Comparison of ENCODE assay signal across 19 cellular contexts in the genomic region with DNA sequence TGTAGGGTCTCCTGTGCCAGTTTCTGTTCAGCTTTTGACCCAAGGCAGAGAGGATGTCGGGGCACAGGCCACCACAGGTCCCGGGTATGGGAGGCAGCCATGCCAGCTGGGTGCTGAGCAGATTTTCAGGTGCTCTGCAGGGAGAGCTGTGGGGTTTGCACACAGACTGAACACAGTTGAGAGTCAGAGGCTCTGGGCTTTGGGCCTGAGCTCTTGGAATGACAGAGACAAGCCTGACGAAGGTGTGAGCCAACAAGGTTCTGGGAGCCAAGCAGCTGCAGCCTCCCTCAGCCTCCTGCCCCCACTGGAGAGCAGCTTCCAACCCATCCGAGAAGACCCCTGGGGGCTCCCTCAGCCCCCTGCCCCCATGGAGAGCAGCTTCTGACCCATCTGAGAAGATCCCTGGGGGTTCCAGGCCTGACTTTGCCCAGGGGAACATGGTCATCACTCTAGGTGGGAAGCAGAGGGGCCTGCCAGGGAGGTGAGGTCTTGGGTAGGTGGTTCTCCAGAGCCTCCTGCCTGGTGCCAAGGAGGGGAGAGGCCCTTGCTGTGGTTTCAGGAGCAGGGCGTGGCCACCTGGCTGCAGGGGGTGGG. TPM values are rescaled to one million over a fixed set of nuclear protein-coding genes. Genes with fewer than 3 reads are reported as not detected.
DNase-seq lines count a peak whose midpoint lies in the region; ATAC-seq and TF ChIP-seq lines count a peak whose summit lies in the region.
"Had no signal": no experiment of that assay in that cellular context is flagged by ENCODE, and none has a peak within 500 bp of the region (broad histone marks: within the 10 kb centered on the region; RNA-seq: fewer than 3 reads in every experiment).

No MANE protein-coding gene starts in this region.

- H3K9ac ChIP-seq in mammary epithelial cell (ENCODE audit: insufficient read depth, low read length), result no peak overlapping the region

- dilution Hi-C loops in mammary epithelial cell (cut with HindIII; ENCODE audit: low sequenced_read_pairs), result no loop called here

- CTCF ChIA-PET in MCF 10A (lab: Yijun Ruan, JAX), result no interaction called here
- CTCF ChIA-PET in mammary epithelial cell (lab: Charles Lee; ENCODE audit: low non-redundant PET), result no interaction called here
- CTCF ChIA-PET in T-cell (lab: Charles Lee), result interaction anchor here in 1 of 2 donors (0.6 kb wide), 1 partner anchor 40 kb away, joined by 3 read pairs; no protein-coding TSS in a partner anchor

- H3K27ac ChIP-seq in mammary epithelial cell (ENCODE audit: insufficient read depth, low read depth, low read length), result no peak overlapping the region
- H3K27ac ChIP-seq: foreskin keratinocyte, uterus had no signal

- H3K36me3 Mint-ChIP-seq in MCF 10A (ENCODE audit: insufficient read depth, unreplicated experiment) (no peaks in the 10 kb centered on the region), T-cell (no peaks in the 10 kb centered on the region)
- H3K36me3 Mint-ChIP-seq in stimulated activated naive B cell treated with anti-CD40 and anti-IgM and Interleukin-4, amounts not matched to agents 10 μg/mL and 1 μg/mL and 100 μg/mL, for 72 hours, result no peaks in the 10 kb centered on the region

- H3K4me1 Mint-ChIP-seq in MCF 10A (ENCODE audit: insufficient read depth, unreplicated experiment) (peaks cover 17% of the 10 kb centered on the region), T-cell (peaks cover 58 to 74% (median 70%) of the 10 kb centered on the region in 3 donors)
- peaks cover 52 to 85% of the 10 kb centered on the region in 2 donors for H3K4me1 Mint-ChIP-seq in stimulated activated naive B cell treated with anti-CD40 and anti-IgM and Interleukin-4, amounts not matched to agents 10 μg/mL and 1 μg/mL and 100 μg/mL, for 72 hours

- in situ Hi-C loops in mammary epithelial cell (cut with MboI; ENCODE audit: low sequenced_read_pairs in 2 of 2), result no loop called here

- H3K27ac Mint-ChIP-seq in MCF 10A (ENCODE audit: low read depth, unreplicated experiment), result peak overlapping the region; percentile 51
- H3K27ac Mint-ChIP-seq in T-cell, result peak overlapping the region; percentile 46 to 71
- peak overlapping the region; percentile 74 for H3K27ac Mint-ChIP-seq in stimulated activated naive B cell treated with anti-CD40 and anti-IgM and Interleukin-4, amounts not matched to agents 10 μg/mL and 1 μg/mL and 100 μg/mL, for 72 hours
- H3K27ac Mint-ChIP-seq: stimulated activated naive CD8-positive, alpha-beta T cell treated with anti-CD3 and anti-CD28 coated beads, Interleukin-15, Interleukin-2, amounts not matched to agents 100 ng/mL and 50 ng/mL, for 24 hours had no signal

- H3K9me3 Mint-ChIP-seq in MCF 10A (ENCODE audit: unreplicated experiment) (no peaks in the 10 kb centered on the region), T-cell (no peaks in the 10 kb centered on the region)
- H3K9me3 Mint-ChIP-seq in stimulated activated naive B cell treated with anti-CD40 and anti-IgM and Interleukin-4, amounts not matched to agents 10 μg/mL and 1 μg/mL and 100 μg/mL, for 72 hours, result no peaks in the 10 kb centered on the region
- H3K9me3 Mint-ChIP-seq: stimulated activated naive CD8-positive, alpha-beta T cell treated with anti-CD3 and anti-CD28 coated beads, Interleukin-15, Interleukin-2, amounts not matched to agents 100 ng/mL and 50 ng/mL, for 24 hours had no signal

- H3K27me3 Mint-ChIP-seq in MCF 10A (ENCODE audit: insufficient read depth, unreplicated experiment), result no peaks in the 10 kb centered on the region
- H3K27me3 Mint-ChIP-seq in T-cell, result no peaks in the 10 kb centered on the region
- H3K27me3 Mint-ChIP-seq in stimulated activated naive B cell treated with anti-CD40 and anti-IgM and Interleukin-4, amounts not matched to agents 10 μg/mL and 1 μg/mL and 100 μg/mL, for 72 hours, result no peaks in the 10 kb centered on the region
- H3K27me3 Mint-ChIP-seq: stimulated activated naive CD8-positive, alpha-beta T cell treated with anti-CD3 and anti-CD28 coated beads, Interleukin-15, Interleukin-2, amounts not matched to agents 100 ng/mL and 50 ng/mL, for 24 hours had no signal

- no peak for TF ChIP-seq CTCF in MCF 10A (IDR thresholded peaks at IDR 0.05; ENCODE audit: unreplicated experiment)
- TF ChIP-seq CTCF in mammary epithelial cell (conservative IDR thresholded peaks at IDR 0.05 in 1 of 2, IDR thresholded peaks at IDR 0.05 in 1 of 2; ENCODE audit: extremely low read depth in 1 of 2, insufficient read depth in 1 of 2, low read depth in 1 of 2, low read length in 2 of 2), result no peak

- 74% methylated on average over 4 of the region's 5 CpGs for WGBS in mammary epithelial cell (ENCODE audit: low coverage, missing lambda C conversion rate)

- no peak overlapping the region for H2AFZ ChIP-seq in mammary epithelial cell (ENCODE audit: low read depth, low read length)

- no peak overlapping the region for H3K4me3 Mint-ChIP-seq in MCF 10A (ENCODE audit: unreplicated experiment)
- peak overlapping the region in 1 of 3 donors; percentile 38 for H3K4me3 Mint-ChIP-seq in T-cell
- peak overlapping the region in 1 of 2 donors; percentile 33 for H3K4me3 Mint-ChIP-seq in stimulated activated naive B cell treated with anti-CD40 and anti-IgM and Interleukin-4, amounts not matched to agents 10 μg/mL and 1 μg/mL and 100 μg/mL, for 72 hours
- H3K4me3 Mint-ChIP-seq: stimulated activated naive CD8-positive, alpha-beta T cell treated with anti-CD3 and anti-CD28 coated beads, Interleukin-15, Interleukin-2, amounts not matched to agents 100 ng/mL and 50 ng/mL, for 24 hours had no signal

- DNase-seq in MCF 10A (ENCODE audit: unreplicated experiment) (no peak), mammary epithelial cell (no peak), T-cell (no peak), fibroblast of peridontal ligament (ENCODE audit: extremely low read depth) (peak; percentile 35), DMS79 treated with DMSO at 0.1 percent for 48 hours (lab: John Stamatoyannopoulos, UW) (no peak), anterior cingulate cortex (lab: John Stamatoyannopoulos, UW) (no peak), D341Med (ENCODE audit: low spot score) (no peak)
- DNase-seq in stimulated activated naive B cell treated with anti-CD40 and anti-IgM and Interleukin-4, amounts not matched to agents 10 μg/mL and 1 μg/mL and 100 μg/mL, for 72 hours, result no peak
- DNase-seq: activated CD4-positive, alpha-beta T cell treated with anti-CD3 and anti-CD28 coated beads for 1 hour; activated CD8-positive, alpha-beta memory T cell treated with anti-CD3 and anti-CD28 coated beads, Interleukin-2, amount 50 U/mL, for 48 hours; activated naive CD4-positive, alpha-beta T cell treated with Interleukin-2 at 50 U/mL for 16 hours; caudate nucleus; foreskin keratinocyte; NCI-H1694 treated with DMSO at 0.1 percent for 48 hours; NCI-H510A; uterus had no signal

- POLR2A ChIA-PET in MCF 10A (lab: Yijun Ruan, JAX), result no interaction called here
- POLR2A ChIA-PET in T-cell (lab: Charles Lee), result no interaction called here

- H3K79me2 ChIP-seq in mammary epithelial cell (ENCODE audit: insufficient read depth, low read length), result peaks cover 90% of the 10 kb centered on the region

- peaks cover 18% of the 10 kb centered on the region for H4K20me1 ChIP-seq in mammary epithelial cell (ENCODE audit: insufficient read depth, low read length)

- peaks cover 5% of the 10 kb centered on the region for H3K4me1 ChIP-seq in mammary epithelial cell (ENCODE audit: insufficient read depth, low read length)
- H3K4me1 ChIP-seq: foreskin keratinocyte had no signal

- no peaks in the 10 kb centered on the region for H3K36me3 ChIP-seq in mammary epithelial cell (ENCODE audit: insufficient read depth, low read length)
- H3K36me3 ChIP-seq: uterus had no signal

- BruUV-seq in MCF 10A (replicated peaks; lab: Mats Ljungman, UMichigan) (no TSS peak), mammary epithelial cell (replicated peaks; lab: Mats Ljungman, UMichigan) (no TSS peak)

- H3K4me2 ChIP-seq in mammary epithelial cell (ENCODE audit: insufficient read depth, low read depth, low read length), result no peak overlapping the region

- H3K4me3 ChIP-seq in mammary epithelial cell (replicated peaks in 1 of 3; ENCODE audit: insufficient read depth in 1 of 3, low read depth in 2 of 3, low read length in 3 of 3), result no peak overlapping the region
- H3K4me3 ChIP-seq: uterus had no signal

- no peaks in the 10 kb centered on the region for H3K27me3 ChIP-seq in mammary epithelial cell (ENCODE audit: insufficient read depth, low read length)
- H3K27me3 ChIP-seq: foreskin keratinocyte, uterus had no signal

- intact Hi-C loops in MCF 10A (cut with micrococcal nuclease), result no loop called here
- intact Hi-C loops in mammary epithelial cell (cut with micrococcal nuclease), result no loop called here

- H3K9me3 ChIP-seq in mammary epithelial cell (replicated peaks; ENCODE audit: insufficient read depth, low read length), result no peaks in the 10 kb centered on the region
- H3K9me3 ChIP-seq: uterus had no signal

- no peak for ATAC-seq in T-cell (replicated peaks in 1 of 4)
- ATAC-seq in stimulated activated naive B cell treated with anti-CD40 and anti-IgM and Interleukin-4, amounts not matched to agents 10 μg/mL and 1 μg/mL and 100 μg/mL, for 72 hours (replicated peaks), result no peak
- ATAC-seq: foreskin keratinocyte, left lobe of liver, Right ventricle myocardium inferior had no signal

RNA-seq across cellular contexts. Expression of a gene that starts 13.8 kb away (rescaled TPM):
- 47.4 and 48.8 TPM in 2 replicates for total RNA-seq in MCF 10A (2022)
- 10 to 100 TPM; 28.8 to 58.6 TPM for total RNA-seq in mammary epithelial cell
- 17.2 TPM for polyA plus RNA-seq in mammary epithelial cell
- 1.6 TPM for polyA minus RNA-seq in mammary epithelial cell
- total RNA-seq in T-cell, result 100 to 1,000 TPM in 2 of 5 donors, 10 to 100 TPM in 3; 82.1 to 114 (median 99.3) TPM
